ENCODE assay signal across 18 cellular contexts in the genomic region with DNA sequence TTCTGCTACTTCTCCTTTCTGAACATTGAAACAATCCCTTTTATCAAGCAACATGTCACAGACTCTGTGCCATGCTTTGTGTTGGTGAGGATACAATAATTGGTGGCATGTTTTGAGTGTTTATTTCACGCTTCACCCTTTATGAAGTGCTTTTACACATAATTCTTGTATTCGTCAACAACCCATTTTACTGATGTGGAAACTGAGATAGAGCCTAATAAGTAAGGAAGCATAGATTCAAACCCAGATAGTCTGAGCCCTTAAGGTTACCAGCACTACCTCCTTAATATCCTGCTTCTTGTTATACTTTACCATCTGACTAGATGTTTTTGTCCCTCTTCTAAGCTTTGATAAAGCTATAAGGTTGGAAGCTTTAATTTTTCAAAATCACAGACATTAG. TPM values are rescaled to one million over a fixed set of nuclear protein-coding genes. Genes with fewer than 3 reads are reported as not detected.
"Had no signal": no experiment of that assay in that cellular context is flagged by ENCODE, and none has a peak within 500 bp of the region (broad histone marks: within the 10 kb centered on the region; RNA-seq: fewer than 3 reads in every experiment).

No MANE protein-coding gene starts in this region.

- H3K27ac ChIP-seq: left ventricle myocardium inferior, pancreas had no signal

- ATAC-seq: activated CD8-positive, alpha-beta memory T cell treated with anti-CD3 and anti-CD28 coated beads, Interleukin-2, amount 10 ng/mL, durations not matched to agents 7 days and 5 days had no signal

- H3K4me2 ChIP-seq: SK-N-SH had no signal

- H3K4me3 ChIP-seq: esophagus muscularis mucosa, left ventricle myocardium inferior, pancreas, transverse colon had no signal

- H3K9me3 Mint-ChIP-seq: activated naive CD8-positive, alpha-beta T cell treated with anti-CD3 and anti-CD28 coated beads, Interleukin-2, amount 10 ng/mL, durations not matched to agents 7 days and 5 days; central memory CD8-positive, alpha-beta T cell; T-helper 2 cell treated with Interferon-gamma antibody and Interleukin-4, amounts not matched to agents 5 μg/mL and 100 μg/mL, for 36 hours had no signal

- H3K36me3 Mint-ChIP-seq: activated CD8-positive, alpha-beta memory T cell treated with anti-CD3 and anti-CD28 coated beads, Interleukin-2, amount 10 ng/mL, durations not matched to agents 7 days and 5 days; activated naive CD8-positive, alpha-beta T cell treated with anti-CD3 and anti-CD28 coated beads, Interleukin-2, amount 10 ng/mL, durations not matched to agents 7 days and 5 days; immature natural killer cell had no signal

- H3K27ac Mint-ChIP-seq: activated CD8-positive, alpha-beta memory T cell treated with anti-CD3 and anti-CD28 coated beads, Interleukin-2, amount 10 ng/mL, durations not matched to agents 7 days and 5 days; activated naive CD8-positive, alpha-beta T cell treated with anti-CD3 and anti-CD28 coated beads, Interleukin-2, amount 10 ng/mL, durations not matched to agents 7 days and 5 days; immature natural killer cell; naive B cell; T-helper 2 cell treated with Interferon-gamma antibody and Interleukin-4, amounts not matched to agents 5 μg/mL and 100 μg/mL, for 36 hours had no signal

- H3K36me3 ChIP-seq: esophagus muscularis mucosa, left ventricle myocardium inferior, pancreas, transverse colon had no signal

- H3K4me1 ChIP-seq: pancreas, transverse colon had no signal

- H3K27me3 ChIP-seq: esophagus muscularis mucosa, pancreas, transverse colon had no signal

- H3K9ac ChIP-seq: SK-N-SH had no signal

- H3K27me3 Mint-ChIP-seq: activated CD8-positive, alpha-beta memory T cell treated with anti-CD3 and anti-CD28 coated beads, Interleukin-2, amount 10 ng/mL, durations not matched to agents 7 days and 5 days had no signal

- H3K9me2 ChIP-seq: SK-N-SH had no signal

- H3K4me3 Mint-ChIP-seq: activated CD8-positive, alpha-beta memory T cell treated with anti-CD3 and anti-CD28 coated beads, Interleukin-2, amount 10 ng/mL, durations not matched to agents 7 days and 5 days; activated naive CD8-positive, alpha-beta T cell treated with anti-CD3 and anti-CD28 coated beads, Interleukin-2, amount 10 ng/mL, durations not matched to agents 7 days and 5 days; central memory CD8-positive, alpha-beta T cell; immature natural killer cell; naive B cell; T-helper 2 cell treated with Interferon-gamma antibody and Interleukin-4, amounts not matched to agents 5 μg/mL and 100 μg/mL, for 36 hours had no signal

- H3K9me3 ChIP-seq: pancreas, SK-N-SH, transverse colon had no signal

- H3K4me1 Mint-ChIP-seq: activated CD8-positive, alpha-beta memory T cell treated with anti-CD3 and anti-CD28 coated beads, Interleukin-2, amount 10 ng/mL, durations not matched to agents 7 days and 5 days; activated naive CD8-positive, alpha-beta T cell treated with anti-CD3 and anti-CD28 coated beads, Interleukin-2, amount 10 ng/mL, durations not matched to agents 7 days and 5 days; central memory CD8-positive, alpha-beta T cell; immature natural killer cell; naive B cell had no signal

- DNase-seq: activated CD4-positive, alpha-beta T cell treated with anti-CD3 and anti-CD28 coated beads, Interleukin-2, amount 50 U/mL, for 4 hours; activated CD8-positive, alpha-beta memory T cell treated with anti-CD3 and anti-CD28 coated beads, Interleukin-2, amount 10 ng/mL, durations not matched to agents 7 days and 5 days; activated naive CD8-positive, alpha-beta T cell treated with anti-CD3 and anti-CD28 coated beads, Interleukin-2, amount 10 ng/mL, durations not matched to agents 7 days and 5 days; cortex of kidney; effector CD4-positive, alpha-beta T cell; immature natural killer cell; kidney glomerular epithelial cell; left ventricle myocardium inferior; naive B cell; pancreas; SK-N-SH; stimulated activated CD4-positive, alpha-beta T cell treated with anti-CD3 and anti-CD28 coated beads, Interleukin-2, amount 100 ng/mL, for 24 hours; stimulated activated naive CD4-positive, alpha-beta T cell treated with Interleukin-2 at 50 U/mL for 16 hours; transverse colon had no signal

RNA-seq across cellular contexts. Expression of a gene that starts 49.3 kb away (rescaled TPM):
- total RNA-seq: activated CD8-positive, alpha-beta memory T cell treated with anti-CD3 and anti-CD28 coated beads, Interleukin-2, amount 10 ng/mL, durations not matched to agents 7 days and 5 days; activated naive CD8-positive, alpha-beta T cell treated with anti-CD3 and anti-CD28 coated beads, Interleukin-2, amount 10 ng/mL, durations not matched to agents 7 days and 5 days; esophagus muscularis mucosa; left ventricle myocardium inferior; subcutaneous adipose tissue had no signal
- polyA plus RNA-seq: immature natural killer cell had no signal
